Comparison of ENCODE assay signal across 21 cellular contexts in the genomic region with DNA sequence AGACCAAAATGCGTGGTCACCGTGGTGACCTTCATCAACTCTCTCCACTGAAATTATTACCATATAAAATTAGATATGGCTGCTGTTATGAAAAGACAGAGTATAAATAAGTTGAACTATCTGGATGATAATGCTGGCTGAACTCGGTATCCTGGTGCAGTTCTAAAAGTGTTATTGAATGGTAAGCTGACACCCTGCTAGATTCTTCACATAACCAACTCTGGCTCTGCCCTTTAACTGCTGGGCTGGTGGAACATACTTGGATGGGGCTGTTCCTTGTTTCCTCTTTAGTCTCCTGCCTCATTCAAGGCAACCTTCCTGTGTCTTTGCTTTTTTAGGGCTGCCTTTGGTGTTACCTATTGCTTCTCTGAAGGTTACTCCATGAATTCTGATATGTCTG.
"Had no signal": no experiment of that assay in that cellular context is flagged by ENCODE, and none has a peak within 500 bp of the region (broad histone marks: within the 10 kb centered on the region; RNA-seq: fewer than 3 reads in every experiment).

No MANE protein-coding gene starts in this region.

- H3K4me3 ChIP-seq: adrenal gland had no signal

- ATAC-seq: activated CD4-positive, CD25-positive, alpha-beta regulatory T cell treated with anti-CD3 and anti-CD28 coated beads, Interleukin-2, amount 50 U/mL, for 24 hours; activated CD8-positive, alpha-beta T cell treated with anti-CD3 and anti-CD28 coated beads, Interleukin-2, amount 10 ng/mL, durations not matched to agents 7 days and 5 days; Panc1 had no signal

- H3K27me3 ChIP-seq: adrenal gland had no signal

- H3K27ac ChIP-seq: adrenal gland, RWPE1 had no signal

- DNase-seq: activated CD4-positive, alpha-beta T cell treated with anti-CD3 and anti-CD28 coated beads for 4 hours; activated CD8-positive, alpha-beta memory T cell treated with anti-CD3 and anti-CD28 coated beads, Interleukin-2, amount 50 U/mL, for 48 hours; activated CD8-positive, alpha-beta T cell treated with anti-CD3 and anti-CD28 coated beads, Interleukin-2, amount 10 ng/mL, durations not matched to agents 7 days and 5 days; activated naive CD4-positive, alpha-beta T cell treated with anti-CD3 and anti-CD28 coated beads, Interleukin-2, amount 50 U/mL, for 16 hours; activated naive CD8-positive, alpha-beta T cell treated with anti-CD3 and anti-CD28 coated beads, Interleukin-2, amount 10 ng/mL, durations not matched to agents 7 days and 5 days; activated T-cell treated with anti-CD3 and anti-CD28 coated beads, Interleukin-2, amount 50 U/mL, for 1 hour; adrenal gland; anterior cingulate cortex; caudate nucleus; KBM-7; NCI-H1048; NCI-H146; NCI-H187 treated with DMSO at 0.1 percent for 48 hours; NCI-H345; NCI-H510A; NCI-H526 treated with DMSO at 0.1 percent for 48 hours; NCI-H82; SHP77 treated with DMSO at 0.1 percent for 48 hours had no signal

- H3K36me3 ChIP-seq: adrenal gland had no signal

- H3K9me3 ChIP-seq: adrenal gland had no signal

- H3K4me1 ChIP-seq: adrenal gland had no signal
